Comparison of ENCODE assay signal across 8 cellular contexts in genomic region chr1:147494998-147495580, GRCh38. TPM values are rescaled to one million over a fixed set of nuclear protein-coding genes. Genes with fewer than 3 reads are reported as not detected.
DNase-seq lines count a peak whose midpoint lies in the region; ATAC-seq, FAIRE-seq and TF ChIP-seq lines count a peak whose summit lies in the region.

No MANE protein-coding gene starts in this region.

- FAIRE-seq in astrocyte (lab: Jason Lieb, UNC), result no peak

- H3K27ac Mint-ChIP-seq in astrocyte (ENCODE audit: unreplicated experiment), result no peak overlapping the region

- DNase-seq in NCI-H1436 (lab: John Stamatoyannopoulos, UW), result peak; percentile 73
- DNase-seq in T-helper 22 cell (ENCODE audit: low read depth), result peak; percentile 42
- DNase-seq in astrocyte (ENCODE audit: low read depth), result peak; percentile 58
- peak; percentile 88 for DNase-seq in hepatocyte (ENCODE audit: low spot score)
- DNase-seq in stimulated activated CD4-positive, alpha-beta T cell treated with anti-CD3 and anti-CD28 coated beads, Interleukin-12 subunit alpha, Interleukin-12 subunit beta, amount 100 ng/mL, for 24 hours (ENCODE audit: low read depth in 2 of 2), result peak; percentile 30 to 60

- H3K4me1 ChIP-seq in astrocyte (ENCODE audit: insufficient read depth, low read length) (no peaks in the 10 kb centered on the region), hepatocyte (ENCODE audit: insufficient read depth) (no peaks in the 10 kb centered on the region)

- H4K20me1 ChIP-seq in astrocyte (ENCODE audit: insufficient read depth, low read length) (no peaks in the 10 kb centered on the region), hepatocyte (ENCODE audit: insufficient read depth, poor library complexity, severe bottlenecking) (no peaks in the 10 kb centered on the region)

- H3K4me3 Mint-ChIP-seq in astrocyte (ENCODE audit: unreplicated experiment), result no peak overlapping the region

- ATAC-seq in HG02588 (IDR thresholded peaks at IDR 0.05; ENCODE audit: unreplicated experiment), result peak; percentile 72
- no peak for ATAC-seq in HG02763 (IDR thresholded peaks at IDR 0.05; ENCODE audit: unreplicated experiment)

- no peaks in the 10 kb centered on the region for H3K36me3 Mint-ChIP-seq in astrocyte (ENCODE audit: low read depth, unreplicated experiment)

- peaks cover 3% of the 10 kb centered on the region for H3K4me1 Mint-ChIP-seq in astrocyte (ENCODE audit: low read depth, unreplicated experiment)

- H2AFZ ChIP-seq in astrocyte (ENCODE audit: low read depth, low read length), result no peak overlapping the region
- H2AFZ ChIP-seq in hepatocyte, result no peak overlapping the region

- no peaks in the 10 kb centered on the region for H3K9me2 ChIP-seq in hepatocyte (replicated peaks; ENCODE audit: insufficient read depth)

- 23% methylated on average over 9 of the region's 9 CpGs for WGBS in hepatocyte (ENCODE audit: low lambda C conversion rate, missing lambda C conversion rate)

- TF ChIP-seq CTCF in GM12801 (IDR thresholded peaks at IDR 0.05; ENCODE audit: extremely low read depth, insufficient read length) (peak; percentile 68), astrocyte (IDR thresholded peaks at IDR 0.05; ENCODE audit: insufficient read depth, low read depth, low read length) (peak; percentile 94), hepatocyte (IDR thresholded peaks at IDR 0.05; ENCODE audit: poor library complexity) (peak; percentile 88)

- H3K4me3 ChIP-seq in astrocyte (ENCODE audit: insufficient read depth, low read depth, low read length) (no peak overlapping the region), hepatocyte (no peak overlapping the region)

- no peaks in the 10 kb centered on the region for H3K36me3 ChIP-seq in astrocyte (ENCODE audit: insufficient read depth, low read length)
- no peaks in the 10 kb centered on the region for H3K36me3 ChIP-seq in hepatocyte (replicated peaks; ENCODE audit: insufficient read depth, low read depth)

- H3K27me3 Mint-ChIP-seq in astrocyte (ENCODE audit: low read depth, unreplicated experiment), result peaks cover 11% of the 10 kb centered on the region

- no peaks in the 10 kb centered on the region for H3K9me3 ChIP-seq in astrocyte (ENCODE audit: insufficient read depth, low read depth, low read length)
- no peaks in the 10 kb centered on the region for H3K9me3 ChIP-seq in hepatocyte (ENCODE audit: low read depth)

- no peaks in the 10 kb centered on the region for H3K9me3 Mint-ChIP-seq in astrocyte (ENCODE audit: unreplicated experiment)

- H3K4me2 ChIP-seq in astrocyte (ENCODE audit: low read length) (no peak overlapping the region), hepatocyte (no peak overlapping the region)

- no peaks in the 10 kb centered on the region for H3K27me3 ChIP-seq in astrocyte (ENCODE audit: insufficient read depth, low read length)
- H3K27me3 ChIP-seq in hepatocyte, result no peaks in the 10 kb centered on the region

- H3K79me2 ChIP-seq in astrocyte (ENCODE audit: insufficient read depth, low read length) (no peaks in the 10 kb centered on the region), hepatocyte (no peaks in the 10 kb centered on the region)

- H3K27ac ChIP-seq in astrocyte (ENCODE audit: low read depth, low read length) (no peak overlapping the region), hepatocyte (no peak overlapping the region)

- H3K9ac ChIP-seq in astrocyte (ENCODE audit: low read length), result no peak overlapping the region

RNA-seq across cellular contexts. Expression of gene BCL9, which starts 46.2 kb away (rescaled TPM):
- 30.0 and 30.5 TPM in 2 replicates for total RNA-seq in astrocyte
- 13.0 and 22.6 TPM in 2 replicates for total RNA-seq in hepatocyte
- polyA plus RNA-seq in hepatocyte, result 16.5 and 17.0 TPM in 2 replicates
